ENCODE assay signal across 20 cellular contexts in the genomic region with DNA sequence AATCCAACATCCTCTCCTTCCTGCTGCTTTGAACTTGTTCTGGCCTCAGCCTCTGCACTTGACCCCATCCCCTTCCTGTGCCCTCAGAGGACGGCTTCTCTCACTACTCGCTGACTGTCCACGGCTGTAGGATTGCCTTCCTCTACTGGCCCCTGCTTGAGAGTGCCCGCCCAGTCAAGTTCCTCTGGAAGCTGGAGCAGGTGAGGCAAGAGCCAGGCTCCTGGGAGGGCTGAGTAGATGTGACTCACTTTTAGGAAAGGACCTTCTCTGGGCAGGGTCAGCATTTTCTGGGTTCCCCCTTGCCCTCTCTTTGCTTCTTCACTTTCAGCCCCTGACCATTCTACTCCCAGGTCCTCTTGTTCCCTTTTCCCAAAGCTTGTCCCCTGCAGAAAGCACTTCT. TPM values are rescaled to one million over a fixed set of nuclear protein-coding genes. Genes with fewer than 3 reads are reported as not detected.
DNase-seq lines count a peak whose midpoint lies in the region; ATAC-seq, FAIRE-seq and TF ChIP-seq lines count a peak whose summit lies in the region.
"Had no signal": no experiment of that assay in that cellular context is flagged by ENCODE, and none has a peak within 500 bp of the region (broad histone marks: within the 10 kb centered on the region; RNA-seq: fewer than 3 reads in every experiment).

No MANE protein-coding gene starts in this region.

- no peak for DNase-seq in right lobe of liver
- peak; percentile 5 for DNase-seq in choroid plexus epithelial cell (ENCODE audit: low read depth)
- no peak for DNase-seq in left lung
- no peak for DNase-seq in urothelium cell line (ENCODE audit: low spot score)
- DNase-seq in Ammon's horn (ENCODE audit: low spot score), result no peak
- no peak for DNase-seq in anterior cingulate cortex (lab: John Stamatoyannopoulos, UW)
- DNase-seq: ACHN; BE2C; Caco-2; CD8-positive, alpha-beta memory T cell; DND-41; GDM1 had no signal

- H3K9me3 ChIP-seq in liver (ENCODE audit: control insufficient read depth in 4 of 4, low read length in 3 of 4) (no peaks in the 10 kb centered on the region), right lobe of liver (no peaks in the 10 kb centered on the region), left lung (no peaks in the 10 kb centered on the region)
- H3K9me3 ChIP-seq: BE2C, Caco-2, HAP-1 had no signal

- no peak for TF ChIP-seq POLR2A in right lobe of liver (IDR thresholded peaks at IDR 0.05)

- intact Hi-C loops in right lobe of liver (cut with DNase I), result no loop called here
- intact Hi-C loops in left lung (cut with DNase I), result no loop called here

- FAIRE-seq in urothelium cell line (lab: Jason Lieb, UNC), result peak; percentile 61
- FAIRE-seq: GM12892, H1 had no signal

- H3K36me3 ChIP-seq in liver (ENCODE audit: control insufficient read depth in 4 of 4, insufficient read depth in 3 of 4, low read depth in 1 of 4, low read length in 3 of 4) (peaks cover 9 to 81% (median 45%) of the 10 kb centered on the region in 4 donors), right lobe of liver (peaks cover 0 to 54% (median 15%) of the 10 kb centered on the region in 4 donors), left lung (peaks cover 0 to 46% of the 10 kb centered on the region in 2 donors)
- H3K36me3 ChIP-seq: BE2C had no signal

- TF ChIP-seq RAD21 in liver (IDR thresholded peaks at IDR 0.05), result no peak

- H3K4me1 ChIP-seq in liver (ENCODE audit: control insufficient read depth in 4 of 4, insufficient read depth in 4 of 4, low read length in 3 of 4) (peaks cover under 1 to 3% (median 2%) of the 10 kb centered on the region in 4 donors), right lobe of liver (peaks cover 0 to 8% (median 0%) of the 10 kb centered on the region in 4 donors), left lung (no peaks in the 10 kb centered on the region)
- H3K4me1 ChIP-seq: BE2C, Caco-2, HAP-1 had no signal

- no peaks in the 10 kb centered on the region for H3K27me3 ChIP-seq in liver (ENCODE audit: control insufficient read depth in 4 of 4, insufficient read depth in 4 of 4, low read length in 3 of 4)
- no peaks in the 10 kb centered on the region for H3K27me3 ChIP-seq in right lobe of liver
- H3K27me3 ChIP-seq in left lung, result no peaks in the 10 kb centered on the region
- H3K27me3 ChIP-seq: BE2C had no signal

- no peak overlapping the region for H3K9ac ChIP-seq in liver (ENCODE audit: low read depth in 1 of 2, low read length in 2 of 2)

- TF ChIP-seq CTCF in liver (IDR thresholded peaks at IDR 0.05; ENCODE audit: low read depth, low read length, missing input control) (no peak), right lobe of liver (IDR thresholded peaks at IDR 0.05) (no peak), choroid plexus epithelial cell (conservative IDR thresholded peaks at IDR 0.05; ENCODE audit: low read depth, low read length) (no peak), left lung (IDR thresholded peaks at IDR 0.05) (no peak)

- H3K27ac ChIP-seq in liver (ENCODE audit: low read depth in 1 of 2, low read length in 2 of 2) (no peak overlapping the region), right lobe of liver (no peak overlapping the region), left lung (no peak overlapping the region)
- H3K27ac ChIP-seq: C4-2B had no signal

- 79% methylated on average over 4 of the region's 4 CpGs for WGBS in liver
- whole genome bisulfite sequencing in right lobe of liver (ENCODE audit: insufficient coverage, low coverage, low lambda C conversion rate, missing lambda C conversion rate), result no CpG with 5 or more reads among the region's 4 CpGs

- no peak overlapping the region for H3K4me3 ChIP-seq in liver (ENCODE audit: low read depth in 1 of 3, low read length in 3 of 3)
- no peak overlapping the region for H3K4me3 ChIP-seq in right lobe of liver
- no peak overlapping the region for H3K4me3 ChIP-seq in choroid plexus epithelial cell (ENCODE audit: low read depth, low read length)
- no peak overlapping the region for H3K4me3 ChIP-seq in left lung
- H3K4me3 ChIP-seq: HAP-1 had no signal

- no peak for ATAC-seq in right lobe of liver
- peak; percentile 61 for ATAC-seq in left lung
- ATAC-seq in HG02610 (IDR thresholded peaks at IDR 0.05; ENCODE audit: unreplicated experiment), result no peak

TF ChIP-seq in liver, 16 proteins besides CTCF, POLR2A, EP300 and RAD21:
- TF ChIP-seq, protein P1, sequence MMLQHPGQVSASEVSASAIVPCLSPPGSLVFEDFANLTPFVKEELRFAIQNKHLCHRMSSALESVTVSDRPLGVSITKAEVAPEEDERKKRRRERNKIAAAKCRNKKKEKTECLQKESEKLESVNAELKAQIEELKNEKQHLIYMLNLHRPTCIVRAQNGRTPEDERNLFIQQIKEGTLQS (IDR thresholded peaks at IDR 0.05), result no peak
- peak; percentile 45 for TF ChIP-seq NR2F2 (IDR thresholded peaks at IDR 0.05)

RNA-seq across cellular contexts. Expression of a gene that starts 7.7 kb away (rescaled TPM):
- total RNA-seq in liver (10 to 100 TPM; 27.1 to 37.2 TPM), right lobe of liver (10 to 100 TPM; 38.9 to 55.2 (median 43.1) TPM), left lung (10 to 100 TPM; 30.3 to 45.8 TPM)
- polyA plus RNA-seq in liver, result 10 to 100 TPM in 1 of 2 donors, 1 to 10 TPM in 1; 6.1 to 26.5 TPM

RNA-seq across cellular contexts. Expression of a gene that starts 9.2 kb away (rescaled TPM):
- 10 to 100 TPM; 12.9 to 47.1 TPM for total RNA-seq in liver
- polyA plus RNA-seq in liver, result 100 to 1,000 TPM in 1 of 2 donors, 10 to 100 TPM in 1; 80.2 to 108 TPM
- 100 to 1,000 TPM in 3 of 6 experiments, 10 to 100 TPM in 3; 44.1 to 239 (median 98.2) TPM for total RNA-seq in right lobe of liver
- 1 to 10 TPM; 1.2 to 2.3 TPM for total RNA-seq in left lung
- total RNA-seq: A172, HT1080 had no signal
- polyA plus RNA-seq: CD8-positive, alpha-beta memory T cell had no signal

RNA-seq across cellular contexts. Expression of a gene that starts 28.9 kb away (rescaled TPM):
- total RNA-seq in liver (100 to 1,000 TPM in 1 of 2 donors, 10 to 100 TPM in 1; 67.5 to 188 TPM), right lobe of liver (100 to 1,000 TPM; 202 to 236 (median 216) TPM), left lung (10 to 100 TPM; 65.9 to 72.7 TPM)
- 100 to 1,000 TPM; 104 to 145 TPM for polyA plus RNA-seq in liver

RNA-seq across cellular contexts. Expression of a gene that starts 45.6 kb away (rescaled TPM):
- total RNA-seq in liver, result 1,000 to 10,000 TPM in 1 of 2 donors, 100 to 1,000 TPM in 1; 211 to 1,249 TPM
- 1,000 to 10,000 TPM; 1,058 to 1,822 TPM for polyA plus RNA-seq in liver
- 1,000 to 10,000 TPM; 1,157 to 2,557 (median 1,950) TPM for total RNA-seq in right lobe of liver
- 100 to 1,000 TPM; 403 to 693 TPM for total RNA-seq in left lung

RNA-seq across cellular contexts. Expression of a gene that starts 51.6 kb away (rescaled TPM):
- total RNA-seq in liver (10 to 100 TPM; 19.4 to 37.9 TPM), right lobe of liver (10 to 100 TPM; 28.7 to 43.9 (median 36.2) TPM), left lung (10 to 100 TPM; 34.1 to 36.5 TPM)
- 10 to 100 TPM in 1 of 2 donors, 1 to 10 TPM in 1; 5.7 to 26.2 TPM for polyA plus RNA-seq in liver

Comparison
In these comparisons a context has a peak if more than half of its experiments do, and no peak if none do; other contexts are left out.
1. RNA of a gene that starts 9.2 kb away (total RNA-seq): 44.1 to 239 TPM in right lobe of liver and 12.9 to 47.1 TPM in liver; 1.2 to 2.3 TPM in left lung; every median in the first group is over 4 times any median in the second.